ENCODE assay signal across 8 cellular contexts in the genomic region with DNA sequence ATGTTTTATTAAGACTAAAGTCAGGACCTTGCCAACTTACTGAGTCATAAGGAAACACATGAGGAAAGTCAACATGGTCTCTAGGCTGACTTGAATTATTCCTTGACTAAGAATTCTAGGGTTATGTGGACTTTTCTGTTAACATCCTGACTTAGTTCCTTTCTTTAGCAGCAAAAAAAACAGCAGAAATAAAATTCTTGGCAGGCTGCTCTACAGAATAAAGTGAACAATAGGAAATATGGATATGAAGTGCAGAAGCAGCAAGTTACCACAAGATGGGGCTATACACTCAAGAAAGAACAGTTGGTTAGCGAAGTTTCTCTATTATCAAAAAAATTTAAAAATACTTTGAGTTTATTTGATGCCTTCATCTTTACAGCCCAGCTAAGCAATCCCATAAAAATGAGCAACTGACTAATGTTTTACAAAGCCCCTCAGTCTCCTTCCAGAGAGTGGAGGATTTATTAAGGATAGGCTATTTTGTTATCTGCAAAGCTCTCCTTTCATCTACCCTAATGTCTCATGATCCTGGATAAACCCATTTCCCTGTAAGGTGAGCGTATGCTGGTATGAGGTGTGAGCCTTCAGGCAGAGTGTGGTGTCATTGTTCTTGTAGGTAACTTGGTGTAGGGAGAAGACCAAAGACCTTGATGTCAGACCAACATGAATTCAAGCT.
DNase-seq lines count a peak whose midpoint lies in the region; ATAC-seq and TF ChIP-seq lines count a peak whose summit lies in the region.

No MANE protein-coding gene starts in this region.

- no peak for DNase-seq in DND-41
- no peak for DNase-seq in HL-60 (ENCODE audit: low read depth in 1 of 2, low spot score in 1 of 2)
- peak; percentile 56 for DNase-seq in NCI-H82 treated with DMSO at 0.1 percent for 48 hours (lab: John Stamatoyannopoulos, UW; ENCODE audit: unreplicated experiment)
- peak; percentile 82 for DNase-seq in choroid plexus epithelial cell (ENCODE audit: low read depth)
- peak; percentile 57 for DNase-seq in medulla oblongata (ENCODE audit: extremely low spot score)

- no peaks in the 10 kb centered on the region for H4K20me1 ChIP-seq in DND-41 (ENCODE audit: insufficient read depth, low read length)

- no peak overlapping the region for H3K4me2 ChIP-seq in DND-41 (ENCODE audit: insufficient read depth, low read length)

- H3K27me3 ChIP-seq in DND-41 (ENCODE audit: insufficient read depth, low read length, poor library complexity): peaks cover 7% of the 10 kb centered on the region
- no peaks in the 10 kb centered on the region for H3K27me3 ChIP-seq in HL-60 (ENCODE audit: insufficient read depth, poor library complexity, severe bottlenecking)

- H3K9ac ChIP-seq in DND-41 (ENCODE audit: low read depth, low read length): no peak overlapping the region

- H3K27ac ChIP-seq in DND-41 (ENCODE audit: low read length): no peak overlapping the region
- no peak overlapping the region for H3K27ac ChIP-seq in HL-60 (replicated peaks)

- ATAC-seq in DND-41 (ENCODE audit: insufficient read depth, low read depth) (peak; percentile 60), HG03460 (IDR thresholded peaks at IDR 0.05; ENCODE audit: unreplicated experiment) (no peak), GM18909 (IDR thresholded peaks at IDR 0.05; ENCODE audit: poor library complexity, unreplicated experiment) (no peak), GM21381 (IDR thresholded peaks at IDR 0.05; ENCODE audit: unreplicated experiment) (no peak)

- peak overlapping the region; percentile 15; the same call in 1 of the 2 replicates for H2AFZ ChIP-seq in DND-41 (ENCODE audit: low read depth, low read length)

- H3K79me2 ChIP-seq in DND-41 (ENCODE audit: insufficient read depth, low read length): no peaks in the 10 kb centered on the region

- H3K4me3 ChIP-seq in DND-41 (ENCODE audit: low read depth in 1 of 2, low read length in 2 of 2) (no peak overlapping the region), HL-60 (replicated peaks; ENCODE audit: insufficient read depth, low read length) (no peak overlapping the region), choroid plexus epithelial cell (ENCODE audit: low read depth, low read length) (no peak overlapping the region)

- TF ChIP-seq CTCF in DND-41 (IDR thresholded peaks at IDR 0.05; ENCODE audit: borderline replicate concordance, extremely low read depth, low read length, poor library complexity, severe bottlenecking): peak; percentile 89
- TF ChIP-seq CTCF in HL-60 (IDR thresholded peaks at IDR 0.05; ENCODE audit: insufficient read depth, low read length): peak; percentile 67
- peak; percentile 71 for TF ChIP-seq CTCF in choroid plexus epithelial cell (conservative IDR thresholded peaks at IDR 0.05; ENCODE audit: low read depth, low read length)

- no peaks in the 10 kb centered on the region for H3K4me1 ChIP-seq in DND-41 (ENCODE audit: insufficient read depth, low read length)

- H3K9me3 ChIP-seq in DND-41 (ENCODE audit: insufficient read depth, low read length, severe bottlenecking): no peaks in the 10 kb centered on the region

- H3K36me3 ChIP-seq in DND-41 (ENCODE audit: insufficient read depth, low read length): no peaks in the 10 kb centered on the region

Comparison
In these comparisons a context has a peak if more than half of its experiments do, and no peak if none do; other contexts are left out.
1. DNase-seq: peak in NCI-H82 treated with DMSO at 0.1 percent for 48 hours (single experiment), choroid plexus epithelial cell (single experiment) and medulla oblongata (single experiment); none in DND-41 (single experiment) and HL-60 (0 of 2).
2. Peak in every context shown above with its lines, with median percentiles within 50 percentile points of each other: CTCF ChIP-seq.